Comparison of ENCODE assay signal across 8 cellular contexts in the genomic region with DNA sequence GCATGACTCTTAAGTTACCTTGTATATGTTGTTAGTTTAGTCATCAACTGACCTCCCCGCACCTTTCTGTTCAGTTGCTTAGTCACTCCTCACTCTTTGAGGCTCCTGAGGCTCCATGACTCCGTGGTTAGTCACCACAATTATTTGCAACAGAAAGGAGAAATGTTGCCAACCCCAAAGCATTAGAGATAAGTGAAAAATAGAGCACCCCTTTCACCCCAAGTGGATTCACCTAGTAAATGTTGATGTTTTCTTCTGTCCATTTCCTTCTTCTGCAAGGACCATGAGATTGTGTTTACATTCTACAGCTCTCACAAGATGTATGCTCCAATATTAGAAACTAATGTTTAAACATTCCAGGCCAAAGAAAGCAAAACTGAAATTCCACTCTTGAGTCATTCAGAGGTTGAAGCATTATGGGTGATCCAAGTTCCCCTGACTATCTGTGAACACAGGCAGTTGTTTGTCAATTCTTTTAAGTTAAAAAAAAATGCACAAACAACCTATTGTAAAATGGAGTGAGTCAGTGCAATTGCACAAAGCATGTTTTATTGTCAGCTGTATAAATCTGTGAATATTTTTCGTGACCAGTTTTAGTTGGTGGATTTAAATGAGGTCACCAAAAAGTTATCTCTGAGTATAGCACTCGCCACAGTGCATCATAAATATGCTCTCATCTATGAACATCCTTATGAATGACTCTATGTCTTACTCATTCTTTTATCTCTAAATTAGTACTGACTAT.
A peak's percentile ranks its signal among the peaks of the same experiment; 100 is the strongest.
DNase-seq lines count a peak whose midpoint lies in the region; ATAC-seq and TF ChIP-seq lines count a peak whose summit lies in the region.

No MANE protein-coding gene starts in this region.

- H3K4me3 ChIP-seq in dorsolateral prefrontal cortex, result peak overlapping the region in 7 of 59 donors; percentile 1 to 43 (median 15)
- H3K4me3 ChIP-seq in sigmoid colon, result no peak overlapping the region

- H3K36me3 Mint-ChIP-seq in CD4-positive, alpha-beta T cell (ENCODE audit: low read depth), result no peaks in the 10 kb centered on the region
- H3K36me3 Mint-ChIP-seq in nephron progenitor cell (ENCODE audit: low read depth), result no peaks in the 10 kb centered on the region

- H3K4me1 Mint-ChIP-seq in CD4-positive, alpha-beta T cell (ENCODE audit: low read depth), result no peaks in the 10 kb centered on the region
- no peaks in the 10 kb centered on the region for H3K4me1 Mint-ChIP-seq in nephron progenitor cell

- no peak overlapping the region for H3K4me3 Mint-ChIP-seq in CD4-positive, alpha-beta T cell
- no peak overlapping the region for H3K4me3 Mint-ChIP-seq in nephron progenitor cell

- DNase-seq in NOMO-1 treated with DMSO at 0.1 percent for 48 hours (lab: John Stamatoyannopoulos, UW; ENCODE audit: unreplicated experiment) (peak; percentile 26), NOMO-1 treated with dmso at 0.1 percent for 144 hours (lab: John Stamatoyannopoulos, UW; ENCODE audit: unreplicated experiment) (no peak), dorsolateral prefrontal cortex (no peak), sigmoid colon (no peak), T-helper 1 cell (no peak), nephron progenitor cell (no peak)
- no peak for DNase-seq in CD4-positive, alpha-beta T cell

- no peaks in the 10 kb centered on the region for H3K36me3 ChIP-seq in sigmoid colon

- TF ChIP-seq CTCF in dorsolateral prefrontal cortex (IDR thresholded peaks at IDR 0.05 in 54 of 56, conservative IDR thresholded peaks at IDR 0.05 in 2 of 56; ENCODE audit: low read depth in 1 of 56, partially characterized antibody in 56 of 56), result peak in 2 of 56 donors; percentile 7 to 20
- no peak for TF ChIP-seq CTCF in sigmoid colon (IDR thresholded peaks at IDR 0.05)
- no peak for TF ChIP-seq CTCF in CD4-positive, alpha-beta T cell (IDR thresholded peaks at IDR 0.05)
- no peak for TF ChIP-seq CTCF in nephron progenitor cell (IDR thresholded peaks at IDR 0.05)

- no peak for TF ChIP-seq EP300 in sigmoid colon (IDR thresholded peaks at IDR 0.05)

- H3K27ac ChIP-seq in dorsolateral prefrontal cortex (peak overlapping the region in 58 of 59 donors; percentile 34 to 92 (median 80)), sigmoid colon (peak overlapping the region in 3 of 4 donors; percentile 40 to 54 (median 52))
- H3K27ac ChIP-seq in CD4-positive, alpha-beta T cell (ENCODE audit: low read depth, low read length), result no peak overlapping the region

- no peak for TF ChIP-seq POLR2A in sigmoid colon (IDR thresholded peaks at IDR 0.05)

- H3K27me3 Mint-ChIP-seq in CD4-positive, alpha-beta T cell, result no peaks in the 10 kb centered on the region
- H3K27me3 Mint-ChIP-seq in nephron progenitor cell (ENCODE audit: low read depth, poor library complexity), result no peaks in the 10 kb centered on the region

- no peaks in the 10 kb centered on the region for H3K9me3 ChIP-seq in sigmoid colon
- H3K9me3 ChIP-seq in CD4-positive, alpha-beta T cell (ENCODE audit: control insufficient read depth, low read length), result no peaks in the 10 kb centered on the region

- CTCF ChIA-PET in CD4-positive, alpha-beta T cell (lab: Charles Lee), result no interaction called here

- ATAC-seq in HG03575 (IDR thresholded peaks at IDR 0.05; ENCODE audit: extremely low read depth, insufficient number of reproducible peaks, low FRiP score, unreplicated experiment), result peak; percentile 46
- no peak for ATAC-seq in CD4-positive, alpha-beta T cell (ENCODE audit: poor library complexity)

- no peak overlapping the region for H3K27ac Mint-ChIP-seq in CD4-positive, alpha-beta T cell
- H3K27ac Mint-ChIP-seq in nephron progenitor cell, result no peak overlapping the region

- 18 to 43% methylated on average over 4 of the region's 4 CpGs for WGBS in sigmoid colon, 2 donors

- H3K4me1 ChIP-seq in sigmoid colon, result peaks cover 0 to 16% (median 6%) of the 10 kb centered on the region in 4 donors

- peaks cover 0 to 30% (median 0%) of the 10 kb centered on the region in 45 donors for H3K27me3 ChIP-seq in dorsolateral prefrontal cortex
- no peaks in the 10 kb centered on the region for H3K27me3 ChIP-seq in sigmoid colon
- no peaks in the 10 kb centered on the region for H3K27me3 ChIP-seq in CD4-positive, alpha-beta T cell (ENCODE audit: control insufficient read depth, insufficient read depth, low read length)

- intact Hi-C loops in dorsolateral prefrontal cortex (cut with DNase I), result no loop called here
- intact Hi-C loops in sigmoid colon (cut with DNase I), result no loop called here
- intact Hi-C loops in CD4-positive, alpha-beta T cell (cut with DNase I, micrococcal nuclease), result no loop called here

- H3K9me3 Mint-ChIP-seq in CD4-positive, alpha-beta T cell, result no peaks in the 10 kb centered on the region
- no peaks in the 10 kb centered on the region for H3K9me3 Mint-ChIP-seq in nephron progenitor cell

- POLR2A ChIA-PET in CD4-positive, alpha-beta T cell (lab: Charles Lee), result no interaction called here
